In the genomic region with DNA sequence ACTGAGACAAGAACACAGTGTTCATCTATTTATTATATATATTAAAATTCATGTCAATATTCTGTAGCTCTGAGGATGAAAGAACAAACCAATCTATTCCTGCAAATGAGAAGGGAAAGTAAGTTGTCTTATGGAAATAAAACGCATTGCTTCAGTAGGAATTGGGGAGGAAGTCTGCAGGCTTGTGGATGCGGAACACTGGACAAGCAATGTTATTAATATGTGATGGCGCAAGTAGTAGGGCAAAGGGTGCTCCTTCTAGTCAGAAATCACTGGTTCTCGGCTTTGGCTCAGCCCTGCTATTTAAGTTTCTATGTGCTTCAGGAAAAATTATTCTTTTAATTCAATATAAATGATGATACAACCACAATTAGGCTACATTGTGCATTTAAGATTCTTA, we compare ENCODE assay signal across 24 cellular contexts. TPM values are rescaled to one million over a fixed set of nuclear protein-coding genes. Genes with fewer than 3 reads are reported as not detected.
A peak's percentile ranks its signal among the peaks of the same experiment; 100 is the strongest.
DNase-seq lines count a peak whose midpoint lies in the region; ATAC-seq and TF ChIP-seq lines count a peak whose summit lies in the region.
"Had no signal": no experiment of that assay in that cellular context is flagged by ENCODE, and none has a peak within 500 bp of the region (broad histone marks: within the 10 kb centered on the region; RNA-seq: fewer than 3 reads in every experiment).

No MANE protein-coding gene starts in this region.

- no peak overlapping the region for H3K4me3 Mint-ChIP-seq in GM23338
- H3K4me3 Mint-ChIP-seq: CD14-positive monocyte; CD4-positive, alpha-beta T cell; CD8-positive, alpha-beta memory T cell; HFFc6 had no signal

- DNase-seq in GM23338 (ENCODE audit: low spot score) (no peak), epithelial cell of proximal tubule (ENCODE audit: low read depth) (peak; percentile 52), left kidney (ENCODE audit: low read depth, low spot score) (peak; percentile 30), upper lobe of right lung (no peak), HT-29 (ENCODE audit: low spot score) (no peak), SK-N-DZ (ENCODE audit: low spot score) (no peak)
- no peak for DNase-seq in stimulated activated naive CD8-positive, alpha-beta T cell treated with anti-CD3 and anti-CD28 coated beads, Interleukin-15, Interleukin-2, amounts not matched to agents 100 U/mL and 50 U/mL, for 24 hours
- DNase-seq: 8988T; ACHN; AML-193; BE2C; CD4-positive, alpha-beta T cell; CD8-positive, alpha-beta memory T cell; DMS 273 treated with DMSO at 0.1 percent for 48 hours; DMS79; EL; GDM1; GOT3; HFFc6 had no signal

- ATAC-seq in GM23338 (no peak), upper lobe of right lung (peak; percentile 61)
- no peak for ATAC-seq in stimulated activated naive CD8-positive, alpha-beta T cell treated with anti-CD3 and anti-CD28 coated beads, Interleukin-15, Interleukin-2, amounts not matched to agents 100 U/mL and 50 U/mL, for 24 hours
- ATAC-seq: A549, GM12878 had no signal

- no peaks in the 10 kb centered on the region for H3K79me2 ChIP-seq in GM23338 (replicated peaks; ENCODE audit: insufficient read depth)

- no peaks in the 10 kb centered on the region; the same call in 1 of the 2 replicates for H4K20me1 ChIP-seq in GM23338 (replicated peaks; ENCODE audit: insufficient read depth)
- H4K20me1 ChIP-seq: BLaER1 treated with 17β-estradiol and CSF1 and Interleukin-3, amounts not matched to agents 10 nM and 100 nM had no signal

- no peaks in the 10 kb centered on the region for H3K36me3 Mint-ChIP-seq in GM23338 (ENCODE audit: low read depth)
- H3K36me3 Mint-ChIP-seq: CD14-positive monocyte; CD8-positive, alpha-beta memory T cell had no signal

- no peaks in the 10 kb centered on the region for H3F3A ChIP-seq in GM23338 (replicated peaks; ENCODE audit: low read depth)

- H3K27ac ChIP-seq in GM23338 (ENCODE audit: low read depth) (no peak overlapping the region), upper lobe of right lung (no peak overlapping the region)
- H3K27ac ChIP-seq: A549; BLaER1 treated with 17β-estradiol and CSF1 and Interleukin-3, amounts not matched to agents 10 nM and 100 nM had no signal

- H3K27me3 Mint-ChIP-seq in GM23338 (ENCODE audit: insufficient read depth, low read depth, poor library complexity) = no peaks in the 10 kb centered on the region
- H3K27me3 Mint-ChIP-seq: CD4-positive, alpha-beta T cell; CD8-positive, alpha-beta memory T cell had no signal

- H2AFZ ChIP-seq in GM23338 = 0 out of 2 replicates have a peak overlapping the region, but pooled peaks have one; percentile 59

- TF ChIP-seq CTCF in GM23338 (conservative IDR thresholded peaks at IDR 0.05; ENCODE audit: low read depth in 2 of 2) (no peak), epithelial cell of proximal tubule (conservative IDR thresholded peaks at IDR 0.05; ENCODE audit: low read depth, low read length) (no peak), upper lobe of right lung (IDR thresholded peaks at IDR 0.05) (no peak)

- H3K27ac Mint-ChIP-seq in GM23338 = no peak overlapping the region
- H3K27ac Mint-ChIP-seq: CD14-positive monocyte; CD4-positive, alpha-beta T cell; CD8-positive, alpha-beta memory T cell; HFFc6 had no signal

- intact Hi-C loops in upper lobe of right lung (cut with DNase I) = no loop called here

- H3K4me2 ChIP-seq in GM23338 = no peak overlapping the region
- H3K4me2 ChIP-seq: A549 had no signal

- no peaks in the 10 kb centered on the region; the same call in 2 of the 3 replicates for H3K9me3 Mint-ChIP-seq in GM23338
- H3K9me3 Mint-ChIP-seq: CD14-positive monocyte; CD4-positive, alpha-beta T cell; CD8-positive, alpha-beta memory T cell; HFFc6 had no signal

- H3K4me1 Mint-ChIP-seq in GM23338 = peaks cover 5% of the 10 kb centered on the region

- no peaks in the 10 kb centered on the region for H3K9me3 ChIP-seq in upper lobe of right lung
- H3K9me3 ChIP-seq: A549, BE2C, HAP-1 had no signal

- H3K36me3 ChIP-seq in GM23338 (ENCODE audit: insufficient read depth) (no peaks in the 10 kb centered on the region), upper lobe of right lung (no peaks in the 10 kb centered on the region)
- H3K36me3 ChIP-seq: BE2C; BLaER1 treated with 17β-estradiol and CSF1 and Interleukin-3, amounts not matched to agents 10 nM and 100 nM; HAP-1 had no signal

- H3K4me1 ChIP-seq in GM23338 (ENCODE audit: insufficient read depth) = no peaks in the 10 kb centered on the region
- no peaks in the 10 kb centered on the region for H3K4me1 ChIP-seq in upper lobe of right lung
- H3K4me1 ChIP-seq: A549, BE2C, HAP-1 had no signal

- H3K9me2 ChIP-seq in GM23338 (ENCODE audit: insufficient read depth) = no peaks in the 10 kb centered on the region

- H3K27me3 ChIP-seq in GM23338 (ENCODE audit: insufficient read depth) (no peaks in the 10 kb centered on the region), upper lobe of right lung (no peaks in the 10 kb centered on the region)
- H3K27me3 ChIP-seq: BLaER1 treated with 17β-estradiol and CSF1 and Interleukin-3, amounts not matched to agents 10 nM and 100 nM had no signal

- H3K4me3 ChIP-seq in GM23338 (no peak overlapping the region), epithelial cell of proximal tubule (ENCODE audit: low read depth, low read length) (no peak overlapping the region), upper lobe of right lung (no peak overlapping the region)
- H3K4me3 ChIP-seq: A549; BLaER1 treated with 17β-estradiol and CSF1 and Interleukin-3, amounts not matched to agents 10 nM and 100 nM; GM12878; HAP-1 had no signal

TF ChIP-seq in GM23338, 12 proteins besides CTCF, POLR2A, EP300 and RAD21 (continues in another document):
- TF ChIP-seq ZNF114 (CRISPR knock-in tag; IDR thresholded peaks at IDR 0.05) (no peak), JUNB (IDR thresholded peaks at IDR 0.05; ENCODE audit: unreplicated experiment) (no peak), NANOG (IDR thresholded peaks at IDR 0.05; ENCODE audit: borderline replicate concordance) (no peak), CREB1 (CRISPR knock-in tag; IDR thresholded peaks at IDR 0.05; ENCODE audit: low read depth) (no peak), STAT1 (IDR thresholded peaks at IDR 0.05; ENCODE audit: unreplicated experiment) (no peak), ETS1 (IDR thresholded peaks at IDR 0.05) (no peak)

RNA-seq across cellular contexts. Expression of gene RAP1B, which starts 28.8 kb away (rescaled TPM):
- total RNA-seq in GM23338 (2014; rRNA removed; shearing (Covaris generic)) = 122 and 128 TPM in 2 replicates
- polyA plus RNA-seq in GM23338 (2016; fragmentation: Nextera tagmentation; extraction: Ambion mirVana) = 76.0 and 90.6 TPM in 2 replicates
- total RNA-seq in epithelial cell of proximal tubule (139 and 166 TPM in 2 replicates), upper lobe of right lung (158 TPM)
- total RNA-seq in HT-29 (2014; rRNA removed; shearing (Covaris generic)) = 57.8 and 58.9 TPM in 2 replicates
- 102 and 109 TPM in 2 replicates for polyA plus RNA-seq in SK-N-DZ (2014; cell fraction: cytosol; rRNA removed)
- polyA plus RNA-seq in SK-N-DZ (2014; cell fraction: nucleus; rRNA removed) = 60.3 and 69.9 TPM in 2 replicates

Comparison
In these comparisons a context has a peak if more than half of its experiments do, and no peak if none do; other contexts are left out.
1. DNase-seq: peak in epithelial cell of proximal tubule (single experiment) and left kidney (single experiment); none in GM23338 (single experiment), upper lobe of right lung (single experiment), stimulated activated naive CD8-positive, alpha-beta T cell treated with anti-CD3 and anti-CD28 coated beads, Interleukin-15, Interleukin-2, amounts not matched to agents 100 U/mL and 50 U/mL, for 24 hours (single experiment), HT-29 (single experiment) and SK-N-DZ (single experiment).